12 cellular contexts compared by ENCODE assay signal in the genomic region with DNA sequence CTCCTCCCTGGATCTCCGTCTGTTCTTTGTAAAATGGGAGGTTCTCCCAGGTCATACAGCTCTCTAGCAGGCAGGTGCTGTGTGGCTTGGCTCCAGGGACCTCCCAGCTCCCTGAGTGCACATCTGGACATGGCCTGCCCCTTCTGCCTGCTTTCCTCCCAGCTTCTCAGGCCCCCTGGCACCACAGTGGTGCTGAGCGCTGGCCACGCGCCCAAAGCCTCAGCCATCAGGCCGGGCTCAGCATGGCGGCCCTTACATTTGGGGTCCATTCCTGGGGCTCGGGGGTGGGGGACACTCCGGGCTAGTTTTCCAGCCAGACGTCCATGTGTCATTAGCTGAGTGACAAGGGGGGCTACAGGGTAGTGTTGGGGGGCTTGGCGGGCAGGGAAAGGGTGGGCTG.
"Had no signal": no experiment of that assay in that cellular context is flagged by ENCODE, and none has a peak within 500 bp of the region (broad histone marks: within the 10 kb centered on the region; RNA-seq: fewer than 3 reads in every experiment).

No MANE protein-coding gene starts in this region.

- H3K27me3 ChIP-seq: right lobe of liver, testis, upper lobe of left lung had no signal

- H3K4me3 Mint-ChIP-seq: activated B cell treated with CpG ODN at 0.5 μM for 24 hours; activated T-helper 1 cell treated with anti-CD3 and anti-CD28 coated beads, Interleukin-12 subunit alpha, Interleukin-12 subunit beta, Interleukin-2, Interleukin-4 antibody, amounts not matched to agents 30 ng/mL and 10 ng/mL and 1 ng/mL, durations not matched to agents 14 hours and 24 hours and 36 hours; neural crest cell had no signal

- H3K4me1 ChIP-seq: right lobe of liver had no signal

- H3K4me1 Mint-ChIP-seq: activated B cell treated with CpG ODN at 0.5 μM for 24 hours, neural crest cell had no signal

- H3K27ac ChIP-seq: gastroesophageal sphincter, heart right ventricle, psoas muscle, right lobe of liver, testis, upper lobe of left lung had no signal

- H3K27ac Mint-ChIP-seq: activated B cell treated with CpG ODN at 0.5 μM for 24 hours; activated T-helper 1 cell treated with anti-CD3 and anti-CD28 coated beads, Interleukin-12 subunit alpha, Interleukin-12 subunit beta, Interleukin-2, Interleukin-4 antibody, amounts not matched to agents 30 ng/mL and 10 ng/mL and 1 ng/mL, durations not matched to agents 14 hours and 24 hours and 36 hours had no signal

- H3K9me3 Mint-ChIP-seq: activated B cell treated with CpG ODN at 0.5 μM for 24 hours; activated T-helper 1 cell treated with anti-CD3 and anti-CD28 coated beads, Interleukin-12 subunit alpha, Interleukin-12 subunit beta, Interleukin-2, Interleukin-4 antibody, amounts not matched to agents 30 ng/mL and 10 ng/mL and 1 ng/mL, durations not matched to agents 14 hours and 24 hours and 36 hours; neural crest cell; stimulated activated naive CD8-positive, alpha-beta T cell treated with anti-CD3 and anti-CD28 coated beads, Interleukin-15, amount 100 ng/mL, for 72 hours had no signal

- H3K9me3 ChIP-seq: gastroesophageal sphincter, heart right ventricle, psoas muscle, right lobe of liver, testis, upper lobe of left lung had no signal

- H3K4me3 ChIP-seq: gastroesophageal sphincter, heart right ventricle, lung, right lobe of liver, smooth muscle cell, testis, upper lobe of left lung had no signal

- H3K36me3 ChIP-seq: gastroesophageal sphincter, heart right ventricle, right lobe of liver, upper lobe of left lung had no signal
